In the genomic region with DNA sequence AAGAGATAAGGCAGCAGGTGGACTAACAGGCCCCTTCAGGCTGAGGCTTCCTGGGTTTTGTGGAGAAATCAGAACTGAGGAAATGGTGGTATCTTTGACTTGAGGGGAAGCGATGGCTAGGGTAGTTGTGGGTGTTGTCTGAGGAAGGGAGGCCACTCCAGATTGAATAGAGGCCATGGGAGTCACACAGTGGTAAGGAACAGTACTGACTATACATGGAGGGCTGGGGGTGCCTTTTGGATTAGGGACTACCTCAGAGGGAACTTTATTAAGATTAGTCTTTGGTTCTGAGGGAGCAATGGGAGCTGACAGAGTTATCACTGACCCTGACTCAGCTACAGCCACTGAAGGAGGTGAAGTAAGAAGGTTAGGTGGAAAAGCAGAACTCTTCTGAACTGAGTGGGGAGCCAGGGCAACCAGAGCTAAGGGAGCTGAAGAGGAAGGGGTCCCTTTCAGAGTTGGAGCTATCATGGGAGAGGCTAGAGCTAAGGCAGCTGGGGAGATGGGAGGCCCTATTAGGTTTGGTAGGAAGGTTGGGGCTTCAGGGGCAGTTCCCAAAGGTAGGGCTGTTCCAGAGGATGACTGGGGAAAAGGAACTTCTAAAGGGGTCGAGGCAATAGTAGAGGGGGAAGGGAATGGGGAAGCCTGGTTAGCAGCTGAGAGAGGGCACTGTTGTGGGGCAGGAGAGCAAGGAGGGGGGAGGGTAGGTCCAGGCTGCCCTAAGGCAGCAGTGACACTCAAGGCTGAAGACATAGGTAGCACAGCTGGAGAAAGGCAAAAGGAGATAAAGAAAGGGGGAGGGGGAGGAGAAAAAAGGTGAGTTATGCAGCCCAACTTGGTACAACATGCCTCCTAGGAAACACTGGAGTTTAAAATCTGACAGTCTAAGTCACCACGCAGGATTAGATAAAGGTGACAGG, we compare ENCODE assay signal across 8 cellular contexts. TPM values are rescaled to one million over a fixed set of nuclear protein-coding genes. Genes with fewer than 3 reads are reported as not detected.
A peak's percentile ranks its signal among the peaks of the same experiment; 100 is the strongest.
DNase-seq lines count a peak whose midpoint lies in the region; ATAC-seq and TF ChIP-seq lines count a peak whose summit lies in the region.

No MANE protein-coding gene starts in this region.

- in situ Hi-C loops in GM13977 (cut with MboI; ENCODE audit: low pct_unique_long_range_greater_than_20kb, low sequenced_read_pairs, unreplicated experiment): no loop called here

- POLR2A ChIA-PET in AG04450 (lab: Yijun Ruan, JAX): interaction anchor here (0.7 kb wide), 1 partner anchor 355 kb away, joined by 3 read pairs; no protein-coding TSS in a partner anchor

- H3K9ac ChIP-seq in HUES48 (ENCODE audit: low read depth, low read length): no peak overlapping the region

- peak overlapping the region; percentile 34 for H3K27ac ChIP-seq in AG04450 (ENCODE audit: low read depth, low read length)
- no peak overlapping the region for H3K27ac ChIP-seq in HUES48 (ENCODE audit: low read depth, low read length)
- H3K27ac ChIP-seq in lower lobe of right lung: no peak overlapping the region
- H3K27ac ChIP-seq in foreskin keratinocyte: no peak overlapping the region

- H3K27me3 ChIP-seq in AG04450 (ENCODE audit: control insufficient read depth, insufficient read depth, low read length) (no peaks in the 10 kb centered on the region), HUES48 (ENCODE audit: control insufficient read depth, insufficient read depth, low read length) (no peaks in the 10 kb centered on the region), lower lobe of right lung (ENCODE audit: low read depth) (no peaks in the 10 kb centered on the region), foreskin keratinocyte (no peaks in the 10 kb centered on the region)

- H3K27ac Mint-ChIP-seq in activated T-helper 2 cell treated with anti-CD3 and anti-CD28 coated beads, Interferon-gamma antibody, Interleukin-2, Interleukin-4, amounts not matched to agents 10 μg/mL and 5 μg/mL and 100 μg/mL, durations not matched to agents 14 hours and 24 hours and 36 hours: peak overlapping the region; percentile 65

- H3K4me3 ChIP-seq in AG04450 (ENCODE audit: low read depth, low read length) (no peak overlapping the region), HUES48 (ENCODE audit: low read depth, low read length) (peak overlapping the region; percentile 21; the same call in 1 of the 2 replicates), lower lobe of right lung (peak overlapping the region; percentile 87)

- H3K36me3 Mint-ChIP-seq in activated T-helper 2 cell treated with anti-CD3 and anti-CD28 coated beads, Interferon-gamma antibody, Interleukin-2, Interleukin-4, amounts not matched to agents 10 μg/mL and 5 μg/mL and 100 μg/mL, durations not matched to agents 14 hours and 24 hours and 36 hours (ENCODE audit: low read depth): peaks cover 87% of the 10 kb centered on the region

- H3K4me3 Mint-ChIP-seq in activated T-helper 2 cell treated with anti-CD3 and anti-CD28 coated beads, Interferon-gamma antibody, Interleukin-2, Interleukin-4, amounts not matched to agents 10 μg/mL and 5 μg/mL and 100 μg/mL, durations not matched to agents 14 hours and 24 hours and 36 hours (ENCODE audit: low read depth): peak overlapping the region; percentile 49

- H3K27me3 Mint-ChIP-seq in activated T-helper 2 cell treated with anti-CD3 and anti-CD28 coated beads, Interferon-gamma antibody, Interleukin-2, Interleukin-4, amounts not matched to agents 10 μg/mL and 5 μg/mL and 100 μg/mL, durations not matched to agents 14 hours and 24 hours and 36 hours (ENCODE audit: low read depth): no peaks in the 10 kb centered on the region

- CTCF ChIA-PET in AG04450 (lab: Charles Lee): interaction anchor here (0.6 kb wide), 1 partner anchor 11 kb away, joined by 5 read pairs; no protein-coding TSS in a partner anchor

- no peaks in the 10 kb centered on the region for H3K9me3 ChIP-seq in AG04450 (ENCODE audit: control insufficient read depth, insufficient read depth, low read length)
- no peaks in the 10 kb centered on the region for H3K9me3 ChIP-seq in HUES48 (ENCODE audit: control insufficient read depth, insufficient read depth, low read length)
- H3K9me3 ChIP-seq in lower lobe of right lung: no peaks in the 10 kb centered on the region

- ATAC-seq in lower lobe of right lung: no peak
- ATAC-seq in foreskin keratinocyte: no peak
- ATAC-seq in GM19467 (IDR thresholded peaks at IDR 0.05; ENCODE audit: unreplicated experiment): no peak

- H3K36me3 ChIP-seq in HUES48 (ENCODE audit: control insufficient read depth, insufficient read depth, low read length) (peaks cover 66% of the 10 kb centered on the region), lower lobe of right lung (peaks cover 40% of the 10 kb centered on the region)

- DNase-seq in AG04450 (ENCODE audit: low read depth, low spot score) (no peak), lower lobe of right lung (no peak), GM13977 (ENCODE audit: low spot score) (no peak), globus pallidus (ENCODE audit: low spot score) (no peak), foreskin keratinocyte (no peak)
- no peak for DNase-seq in activated T-helper 2 cell treated with anti-CD3 and anti-CD28 coated beads, Interferon-gamma antibody, Interleukin-2, Interleukin-4, amounts not matched to agents 10 μg/mL and 5 μg/mL and 100 μg/mL, durations not matched to agents 14 hours and 24 hours and 36 hours (ENCODE audit: low spot score)

- TF ChIP-seq CTCF in AG04450 (IDR thresholded peaks at IDR 0.05; ENCODE audit: low read depth, low read length) (no peak), lower lobe of right lung (IDR thresholded peaks at IDR 0.05) (no peak), GM13977 (IDR thresholded peaks at IDR 0.05; ENCODE audit: extremely low read depth, insufficient read depth, missing control alignments) (no peak), foreskin keratinocyte (conservative IDR thresholded peaks at IDR 0.05) (no peak)

- H3K4me1 ChIP-seq in HUES48 (ENCODE audit: control insufficient read depth, insufficient read depth, low read length): peaks cover 52% of the 10 kb centered on the region
- peaks cover 58% of the 10 kb centered on the region for H3K4me1 ChIP-seq in lower lobe of right lung
- peaks cover 15% of the 10 kb centered on the region for H3K4me1 ChIP-seq in foreskin keratinocyte

- H3K4me1 Mint-ChIP-seq in activated T-helper 2 cell treated with anti-CD3 and anti-CD28 coated beads, Interferon-gamma antibody, Interleukin-2, Interleukin-4, amounts not matched to agents 10 μg/mL and 5 μg/mL and 100 μg/mL, durations not matched to agents 14 hours and 24 hours and 36 hours (ENCODE audit: low read depth): peaks cover 59% of the 10 kb centered on the region

- intact Hi-C loops in activated T-helper 2 cell treated with anti-CD3 and anti-CD28 coated beads, Interferon-gamma antibody, Interleukin-2, Interleukin-4, amounts not matched to agents 10 μg/mL and 5 μg/mL and 100 μg/mL, durations not matched to agents 14 hours and 24 hours and 36 hours (cut with micrococcal nuclease): no loop called here
- intact Hi-C loops in lower lobe of right lung (cut with DNase I): no loop called here

- no peaks in the 10 kb centered on the region for H3K9me3 Mint-ChIP-seq in activated T-helper 2 cell treated with anti-CD3 and anti-CD28 coated beads, Interferon-gamma antibody, Interleukin-2, Interleukin-4, amounts not matched to agents 10 μg/mL and 5 μg/mL and 100 μg/mL, durations not matched to agents 14 hours and 24 hours and 36 hours

RNA-seq across cellular contexts. Expression of a gene that starts 4.1 kb away (rescaled TPM):
- 596 and 723 TPM in 2 replicates for polyA plus RNA-seq in AG04450 (2011; rRNA removed)
- polyA minus RNA-seq in AG04450 (2011; rRNA and poly(A)+ RNA removed): 368 and 381 TPM in 2 replicates
- total RNA-seq in activated T-helper 2 cell treated with anti-CD3 and anti-CD28 coated beads, Interferon-gamma antibody, Interleukin-2, Interleukin-4, amounts not matched to agents 10 μg/mL and 5 μg/mL and 100 μg/mL, durations not matched to agents 14 hours and 24 hours and 36 hours: 1,037 and 1,093 TPM in 2 replicates
- total RNA-seq in lower lobe of right lung: 673 TPM
- total RNA-seq in foreskin keratinocyte: 1,105 and 1,204 TPM in 2 replicates
- polyA plus RNA-seq in foreskin keratinocyte: 1,271 and 1,425 TPM in 2 replicates

RNA-seq across cellular contexts. Expression of a gene that starts 31.2 kb away (rescaled TPM):
- polyA plus RNA-seq in AG04450 (2011; rRNA removed): 6.2 and 6.7 TPM in 2 replicates
- 2.4 and 4.8 TPM in 2 replicates for polyA minus RNA-seq in AG04450 (2011; rRNA and poly(A)+ RNA removed)
- 59.4 and 63.9 TPM in 2 replicates for total RNA-seq in activated T-helper 2 cell treated with anti-CD3 and anti-CD28 coated beads, Interferon-gamma antibody, Interleukin-2, Interleukin-4, amounts not matched to agents 10 μg/mL and 5 μg/mL and 100 μg/mL, durations not matched to agents 14 hours and 24 hours and 36 hours
- total RNA-seq in lower lobe of right lung: 7.7 TPM
- 28.0 and 31.5 TPM in 2 replicates for total RNA-seq in foreskin keratinocyte
- polyA plus RNA-seq in foreskin keratinocyte: 14.5 and 18.3 TPM in 2 replicates

RNA-seq across cellular contexts. Expression of a gene that starts 32.9 kb away (rescaled TPM):
- 80.1 and 112 TPM in 2 replicates for polyA plus RNA-seq in AG04450 (2011; rRNA removed)
- 18.8 and 44.0 TPM in 2 replicates for polyA minus RNA-seq in AG04450 (2011; rRNA and poly(A)+ RNA removed)
- 293 and 298 TPM in 2 replicates for total RNA-seq in activated T-helper 2 cell treated with anti-CD3 and anti-CD28 coated beads, Interferon-gamma antibody, Interleukin-2, Interleukin-4, amounts not matched to agents 10 μg/mL and 5 μg/mL and 100 μg/mL, durations not matched to agents 14 hours and 24 hours and 36 hours
- total RNA-seq in lower lobe of right lung: 198 TPM
- 263 and 298 TPM in 2 replicates for total RNA-seq in foreskin keratinocyte
- polyA plus RNA-seq in foreskin keratinocyte: 265 and 316 TPM in 2 replicates

RNA-seq across cellular contexts. Expression of a gene that starts 42.2 kb away (rescaled TPM):
- 4.7 and 4.8 TPM in 2 replicates for polyA plus RNA-seq in AG04450 (2011; rRNA removed)
- 1.8 and 3.1 TPM in 2 replicates for polyA minus RNA-seq in AG04450 (2011; rRNA and poly(A)+ RNA removed)
- 1.2 and 2.9 TPM in 2 replicates for total RNA-seq in activated T-helper 2 cell treated with anti-CD3 and anti-CD28 coated beads, Interferon-gamma antibody, Interleukin-2, Interleukin-4, amounts not matched to agents 10 μg/mL and 5 μg/mL and 100 μg/mL, durations not matched to agents 14 hours and 24 hours and 36 hours
- 93.8 TPM for total RNA-seq in lower lobe of right lung
- 0.65 and 1.0 TPM in 2 replicates for total RNA-seq in foreskin keratinocyte
- polyA plus RNA-seq in foreskin keratinocyte: 0.62 and 1.7 TPM in 2 replicates
